25 cellular contexts compared by ENCODE assay signal in genomic region chr1:3422638-3423037, GRCh38. TPM values are rescaled to one million over a fixed set of nuclear protein-coding genes. Genes with fewer than 3 reads are reported as not detected.
DNase-seq lines count a peak whose midpoint lies in the region; ATAC-seq, FAIRE-seq and TF ChIP-seq lines count a peak whose summit lies in the region.
"Had no signal": no experiment of that assay in that cellular context is flagged by ENCODE, and none has a peak within 500 bp of the region (broad histone marks: within the 10 kb centered on the region; RNA-seq: fewer than 3 reads in every experiment).

No MANE protein-coding gene starts in this region.

- no peak for TF ChIP-seq RAD21 in H1 (IDR thresholded peaks at IDR 0.05 in 1 of 2, conservative IDR thresholded peaks at IDR 0.05 in 1 of 2; ENCODE audit: low read depth in 2 of 2, low read length in 2 of 2)

- H3K4me3 Mint-ChIP-seq in activated naive CD4-positive, alpha-beta T cell treated with anti-CD3 and anti-CD28 coated beads for 36 hours, result no peak overlapping the region
- H3K4me3 Mint-ChIP-seq: activated CD4-positive, alpha-beta T cell treated with anti-CD3 and anti-CD28 coated beads for 36 hours; activated naive CD8-positive, alpha-beta T cell treated with anti-CD3 and anti-CD28 coated beads, Interleukin-2, amount 50 U/mL, for 24 hours; naive B cell; T-helper 2 cell treated with Interferon-gamma antibody and Interleukin-4, amounts not matched to agents 5 μg/mL and 100 μg/mL, for 36 hours had no signal

- intact Hi-C loops in psoas muscle (cut with DNase I), result loop anchor here in 1 of 2 donors (5.0 to 10.0 kb wide), 3 partner anchors 138 to 548 kb away; partner anchors contain the start of gene PRDM16
- intact Hi-C loops in activated naive CD4-positive, alpha-beta T cell treated with anti-CD3 and anti-CD28 coated beads for 36 hours (cut with micrococcal nuclease), result loop anchor here (5.0 kb wide), 1 partner anchor 600 kb away; no protein-coding TSS in a partner anchor

- no peaks in the 10 kb centered on the region for H3K4me1 Mint-ChIP-seq in activated naive CD4-positive, alpha-beta T cell treated with anti-CD3 and anti-CD28 coated beads for 36 hours (ENCODE audit: low read depth)
- H3K4me1 Mint-ChIP-seq: activated CD4-positive, alpha-beta T cell treated with anti-CD3 and anti-CD28 coated beads for 36 hours; activated naive CD8-positive, alpha-beta T cell treated with anti-CD3 and anti-CD28 coated beads, Interleukin-2, amount 50 U/mL, for 24 hours had no signal

- no peak overlapping the region for H2AK5ac ChIP-seq in H1 (ENCODE audit: low read depth, low read length)

- CTCF ChIA-PET in H1 (lab: Charles Lee; ENCODE audit: partially characterized antibody), result interaction anchor here (0.7 to 3.0 kb wide), 6 partner anchors 9 to 82 kb away, joined by 3 to 14 read pairs (median 4); no protein-coding TSS in a partner anchor
- CTCF ChIA-PET in activated naive CD4-positive, alpha-beta T cell treated with anti-CD3 and anti-CD28 coated beads for 36 hours (lab: Charles Lee), result no interaction called here

- no peak overlapping the region for H3K18ac ChIP-seq in H1 (ENCODE audit: extremely low read depth, low read length)

- H4K8ac ChIP-seq in H1 (ENCODE audit: extremely low read depth, insufficient read depth, low read length), result no peak overlapping the region

- no peak overlapping the region for H3K27ac Mint-ChIP-seq in activated naive CD4-positive, alpha-beta T cell treated with anti-CD3 and anti-CD28 coated beads for 36 hours
- H3K27ac Mint-ChIP-seq: activated CD4-positive, alpha-beta T cell treated with anti-CD3 and anti-CD28 coated beads for 36 hours; activated naive CD8-positive, alpha-beta T cell treated with anti-CD3 and anti-CD28 coated beads, Interleukin-2, amount 50 U/mL, for 24 hours; naive B cell; T-helper 2 cell treated with Interferon-gamma antibody and Interleukin-4, amounts not matched to agents 5 μg/mL and 100 μg/mL, for 36 hours had no signal

- FAIRE-seq in H1 (lab: Jason Lieb, UNC), result no peak
- FAIRE-seq: G401.6 had no signal

- ATAC-seq in psoas muscle, result no peak
- ATAC-seq in HG02840 (IDR thresholded peaks at IDR 0.05; ENCODE audit: low FRiP score, unreplicated experiment), result no peak
- ATAC-seq: activated CD4-positive, alpha-beta T cell treated with anti-CD3 and anti-CD28 coated beads for 36 hours; activated naive CD8-positive, alpha-beta T cell treated with anti-CD3 and anti-CD28 coated beads, Interleukin-2, amount 50 U/mL, for 24 hours had no signal

- TF ChIP-seq EP300 in H1 (IDR thresholded peaks at IDR 0.05; ENCODE audit: borderline replicate concordance in 1 of 2, low read depth in 2 of 2, low read length in 2 of 2), result no peak

- H3K9ac ChIP-seq in BLaER1, result 0 out of 2 replicates have a peak overlapping the region, but pooled peaks have one; percentile 19
- no peak overlapping the region for H3K9ac ChIP-seq in H1 (replicated peaks in 1 of 4; ENCODE audit: extremely low read depth in 1 of 4, low read depth in 3 of 4, low read length in 3 of 4)

- no peaks in the 10 kb centered on the region for H3K9me3 Mint-ChIP-seq in activated naive CD4-positive, alpha-beta T cell treated with anti-CD3 and anti-CD28 coated beads for 36 hours
- H3K9me3 Mint-ChIP-seq: activated naive CD8-positive, alpha-beta T cell treated with anti-CD3 and anti-CD28 coated beads, Interleukin-2, amount 50 U/mL, for 24 hours; T-helper 2 cell treated with Interferon-gamma antibody and Interleukin-4, amounts not matched to agents 5 μg/mL and 100 μg/mL, for 36 hours had no signal

- 0 out of 2 replicates have a peak, but pooled peaks cover under 1% of the 10 kb centered on the region for H3K9me3 ChIP-seq in BLaER1
- no peaks in the 10 kb centered on the region for H3K9me3 ChIP-seq in Peyer's patch
- peaks cover 0 to 6% of the 10 kb centered on the region in 2 experiments; a peak in 2 of 4 replicates for H3K9me3 ChIP-seq in H1 (ENCODE audit: insufficient read depth in 2 of 2, low read depth in 1 of 2, low read length in 1 of 2)
- H3K9me3 ChIP-seq in psoas muscle, result peaks cover under 1% of the 10 kb centered on the region

- H3K4me2 ChIP-seq in BLaER1 (peak overlapping the region; percentile 69), H1 (ENCODE audit: insufficient read depth in 1 of 2, low read depth in 2 of 2, low read length in 2 of 2) (no peak overlapping the region)
- H3K4me2 ChIP-seq: smooth muscle cell had no signal

- no peak overlapping the region for H2BK20ac ChIP-seq in H1 (ENCODE audit: low read length)

- H2BK5ac ChIP-seq in H1 (ENCODE audit: low read depth, low read length), result 0 out of 2 replicates have a peak overlapping the region, but pooled peaks have one; percentile 18

- TF ChIP-seq POLR2A in Peyer's patch (IDR thresholded peaks at IDR 0.05) (no peak), H1 (IDR thresholded peaks at IDR 0.05; ENCODE audit: control extremely low read depth in 1 of 2, low read depth in 2 of 2, low read length in 2 of 2) (no peak)

- DNase-seq in Peyer's patch (no peak), H1 (ENCODE audit: low read depth in 1 of 2, low spot score in 2 of 2) (no peak), psoas muscle (no peak)
- no peak for DNase-seq in activated naive CD4-positive, alpha-beta T cell treated with Interleukin-2 at 50 U/mL for 16 hours
- DNase-seq in activated naive CD4-positive, alpha-beta T cell treated with anti-CD3 and anti-CD28 coated beads for 36 hours, result no peak
- DNase-seq in activated effector memory CD4-positive, alpha-beta T cell treated with Interleukin-2 at 50 U/mL for 16 hours, result no peak
- DNase-seq: activated CD4-positive, alpha-beta T cell treated with anti-CD3 and anti-CD28 coated beads for 36 hours; activated gamma-delta T cell; activated naive CD8-positive, alpha-beta T cell treated with anti-CD3 and anti-CD28 coated beads, Interleukin-2, amount 50 U/mL, for 24 hours; activated T-cell treated with anti-CD3 and anti-CD28 coated beads for 4 hours; foreskin fibroblast; H7; KBM-7; MM.1S; naive B cell; NCI-H1417; NCI-H2081; NCI-H226; NCI-H69; stimulated activated CD4-positive, alpha-beta T cell treated with anti-CD3 and anti-CD28 coated beads, Interleukin-1b, Interleukin-23, amount 100 ng/mL, for 48 hours had no signal

- H2BK15ac ChIP-seq in H1 (ENCODE audit: low read length), result no peak overlapping the region

- H4K20me1 ChIP-seq in BLaER1, result peaks cover 25% of the 10 kb centered on the region; the same call in 1 of the 2 replicates
- H4K20me1 ChIP-seq in H1 (replicated peaks in 1 of 2; ENCODE audit: control insufficient read depth in 1 of 2, insufficient read depth in 2 of 2, low read length in 2 of 2), result peaks cover 0 to 6% of the 10 kb centered on the region in 2 experiments

- H3K4me1 ChIP-seq in BLaER1 (peaks cover 28% of the 10 kb centered on the region), Peyer's patch (peaks cover 0 to 20% (median 2%) of the 10 kb centered on the region in 4 donors), H1 (replicated peaks in 1 of 4; ENCODE audit: control insufficient read depth in 3 of 4, insufficient read depth in 4 of 4, low read length in 3 of 4) (peaks cover 0 to 2% (median 0%) of the 10 kb centered on the region in 4 experiments; a peak in 1 of 7 replicates), psoas muscle (no peaks in the 10 kb centered on the region)

- H3K36me3 Mint-ChIP-seq in activated naive CD4-positive, alpha-beta T cell treated with anti-CD3 and anti-CD28 coated beads for 36 hours (ENCODE audit: low read depth), result no peaks in the 10 kb centered on the region
- H3K36me3 Mint-ChIP-seq: naive B cell had no signal

- H3K79me2 ChIP-seq in H1 (ENCODE audit: control insufficient read depth in 1 of 2, insufficient read depth in 2 of 2, low read length in 2 of 2), result no peaks in the 10 kb centered on the region

- H3K27ac ChIP-seq in BLaER1, result no peak overlapping the region
- peak overlapping the region in 3 of 4 donors; percentile 3 to 81 (median 80) for H3K27ac ChIP-seq in Peyer's patch
- H3K27ac ChIP-seq in H1 (ENCODE audit: low read depth, low read length), result no peak overlapping the region
- peak overlapping the region; percentile 55 for H3K27ac ChIP-seq in psoas muscle

- H3K4ac ChIP-seq in H1 (replicated peaks; ENCODE audit: insufficient read length, low read depth, low read length), result no peak overlapping the region

- no peak overlapping the region for H4K5ac ChIP-seq in H1 (ENCODE audit: insufficient read length, low read depth, low read length)

- H2AFZ ChIP-seq in H1 (ENCODE audit: low read length), result no peak overlapping the region

- no peak overlapping the region for H3K14ac ChIP-seq in H1 (ENCODE audit: insufficient read length)

- TF ChIP-seq CTCF in Peyer's patch (IDR thresholded peaks at IDR 0.05), result no peak
- no peak for TF ChIP-seq CTCF in H1 (IDR thresholded peaks at IDR 0.05; ENCODE audit: control extremely low read depth in 1 of 3, insufficient read depth in 1 of 3, low read depth in 1 of 3, low read length in 3 of 3)
- TF ChIP-seq CTCF in psoas muscle (IDR thresholded peaks at IDR 0.05), result no peak

- no peaks in the 10 kb centered on the region for H3K23me2 ChIP-seq in H1 (ENCODE audit: low read depth, low read length)

- no peaks in the 10 kb centered on the region for H3K27me3 Mint-ChIP-seq in activated naive CD4-positive, alpha-beta T cell treated with anti-CD3 and anti-CD28 coated beads for 36 hours (ENCODE audit: low read depth)

- no peaks in the 10 kb centered on the region for H3K79me1 ChIP-seq in H1 (ENCODE audit: low read depth, low read length)

- H2BK12ac ChIP-seq in H1 (ENCODE audit: low read depth, low read length), result no peak overlapping the region

- peaks cover 60% of the 10 kb centered on the region for H3K27me3 ChIP-seq in BLaER1
- no peaks in the 10 kb centered on the region for H3K27me3 ChIP-seq in Peyer's patch
- no peaks in the 10 kb centered on the region for H3K27me3 ChIP-seq in H1 (replicated peaks in 1 of 4; ENCODE audit: control insufficient read depth in 3 of 4, extremely low read depth in 1 of 4, insufficient read depth in 3 of 4, low read length in 3 of 4)
- peaks cover 0 to 22% (median 4%) of the 10 kb centered on the region in 3 donors for H3K27me3 ChIP-seq in psoas muscle (ENCODE audit: insufficient read depth in 3 of 3, low read length in 2 of 3)

- H3K36me3 ChIP-seq in BLaER1, result no peaks in the 10 kb centered on the region
- no peaks in the 10 kb centered on the region for H3K36me3 ChIP-seq in Peyer's patch
- H3K36me3 ChIP-seq in H1 (ENCODE audit: control insufficient read depth in 2 of 4, insufficient read depth in 4 of 4, low read length in 3 of 4), result no peaks in the 10 kb centered on the region
- H3K36me3 ChIP-seq in psoas muscle (ENCODE audit: insufficient read depth in 1 of 2, low read depth in 1 of 2), result no peaks in the 10 kb centered on the region

- POLR2A ChIA-PET in H1 (lab: Charles Lee; ENCODE audit: partially characterized antibody), result no interaction called here

- no peak overlapping the region for H3K56ac ChIP-seq in H1 (replicated peaks; ENCODE audit: insufficient read length, low read depth, low read length)

- 91% methylated on average over 7 of the region's 14 CpGs; no CpG with 5 or more reads in 1 of the 2 experiments for WGBS in H1 (ENCODE audit: extremely low coverage in 1 of 2, insufficient coverage in 1 of 2, insufficient read length in 1 of 2, insufficient replicate concordance in 2 of 2, low coverage in 1 of 2, low lambda C conversion rate in 2 of 2, missing lambda C conversion rate in 1 of 2), 2 experiments
- WGBS in psoas muscle, 3 donors, result 81 to 91% (median 84%) methylated on average over 14 of the region's 14 CpGs

- H4K91ac ChIP-seq in H1 (replicated peaks; ENCODE audit: insufficient read length, low read length), result no peak overlapping the region

- no peak overlapping the region for H3K4me3 ChIP-seq in BLaER1
- H3K4me3 ChIP-seq in Peyer's patch, result no peak overlapping the region
- no peak overlapping the region for H3K4me3 ChIP-seq in H1 (ENCODE audit: extremely low read depth in 1 of 4, insufficient read depth in 2 of 4, low read depth in 3 of 4, low read length in 4 of 4)
- H3K4me3 ChIP-seq in psoas muscle, result no peak overlapping the region
- H3K4me3 ChIP-seq: smooth muscle cell had no signal

- H3K23ac ChIP-seq in H1 (ENCODE audit: insufficient read length), result no peak overlapping the region

- H2BK120ac ChIP-seq in H1 (replicated peaks; ENCODE audit: low read depth, low read length), result no peak overlapping the region

RNA-seq across cellular contexts. Expression of gene ARHGEF16, which starts 31.8 kb away (rescaled TPM):
- total RNA-seq in Peyer's patch, result 100 to 1,000 TPM in 3 of 4 donors, 10 to 100 TPM in 1; 43.7 to 225 (median 182) TPM
- total RNA-seq in H1 (2021; fragmentation: NEBNext Ultra II Directional; extraction: Animal tissue kit (Norgen Biotek cat#: 25700)), result 20.0 and 20.7 TPM in 2 replicates
- polyA plus RNA-seq in H1 (2011; rRNA removed), result 18.3 and 25.0 TPM in 2 replicates
- 20.5 TPM for polyA plus RNA-seq in H1 (2011; cell fraction: cytosol; rRNA removed)
- polyA plus RNA-seq in H1 (2011; cell fraction: nucleus; rRNA removed), result 55.6 TPM
- 11.4 to 18.1 TPM (median 16.6 TPM) in 4 replicates for polyA plus RNA-seq in H1 (2012, experiment 1 of 2)
- polyA plus RNA-seq in H1 (2012, experiment 2 of 2), result 15.7 TPM
- 8.9 TPM for polyA plus RNA-seq in H1 (2013, experiment 1 of 2)
- polyA plus RNA-seq in H1 (2013, experiment 2 of 2), result 7.8 TPM
- 32.5 and 33.4 TPM in 2 replicates for polyA minus RNA-seq in H1 (2011; rRNA and poly(A)+ RNA removed)
- 10.1 TPM for polyA minus RNA-seq in H1 (2011; cell fraction: cytosol; rRNA and poly(A)+ RNA removed)
- polyA minus RNA-seq in H1 (2011; cell fraction: nucleus; rRNA and poly(A)+ RNA removed), result 24.2 TPM
- total RNA-seq in psoas muscle, result under 1 TPM; 0.29 to 0.56 (median 0.49) TPM
- under 1 TPM; 0.29 to 0.55 (median 0.52) TPM for polyA plus RNA-seq in psoas muscle
- under 1 TPM; 0.17 TPM for total RNA-seq in activated naive CD4-positive, alpha-beta T cell treated with anti-CD3 and anti-CD28 coated beads for 36 hours
- total RNA-seq: activated CD4-positive, alpha-beta T cell treated with anti-CD3 and anti-CD28 coated beads for 36 hours had no signal

Comparison
In these comparisons a context has a peak if more than half of its experiments do, and no peak if none do; other contexts are left out.
1. H3K27ac ChIP-seq: peak in Peyer's patch (3 of 4) and psoas muscle (single experiment); none in BLaER1 (single experiment) and H1 (single experiment).
2. RNA of gene ARHGEF16, which starts 31.8 kb away (total RNA-seq): 43.7 to 225 TPM in Peyer's patch and 20.0 to 20.7 TPM in H1; 0.29 to 0.56 TPM in psoas muscle and 0.17 TPM in activated naive CD4-positive, alpha-beta T cell treated with anti-CD3 and anti-CD28 coated beads for 36 hours; every median in the first group is over 10 times any median in the second.